10 cellular contexts compared by ENCODE assay signal in the genomic region with DNA sequence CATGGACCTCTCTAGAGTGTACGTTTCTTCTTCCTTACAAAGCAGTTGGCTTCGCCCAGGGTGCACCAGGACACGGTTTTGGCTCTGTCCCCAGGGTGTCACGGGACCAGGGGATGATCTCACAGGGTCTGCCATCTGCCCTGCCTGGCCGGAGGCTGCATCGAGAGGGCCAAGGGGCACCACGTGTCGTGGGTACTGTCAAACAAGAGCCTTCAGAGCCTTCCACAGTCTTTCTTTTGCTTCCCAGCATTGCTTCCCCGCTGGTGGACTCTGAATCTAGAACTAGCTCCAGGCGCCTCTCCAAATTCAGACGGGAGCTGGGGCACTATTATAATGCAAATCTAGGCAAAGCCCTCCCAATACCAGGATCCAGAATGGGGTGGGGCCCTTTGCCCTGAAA. TPM values are rescaled to one million over a fixed set of nuclear protein-coding genes. Genes with fewer than 3 reads are reported as not detected.
A peak's percentile ranks its signal among the peaks of the same experiment; 100 is the strongest.
DNase-seq lines count a peak whose midpoint lies in the region; ATAC-seq and TF ChIP-seq lines count a peak whose summit lies in the region.
"Had no signal": no experiment of that assay in that cellular context is flagged by ENCODE, and none has a peak within 500 bp of the region (broad histone marks: within the 10 kb centered on the region; RNA-seq: fewer than 3 reads in every experiment).

No MANE protein-coding gene starts in this region.

- DNase-seq in SK-N-SH (peak; percentile 54), cerebellar cortex (ENCODE audit: low spot score) (peak; percentile 98), lower lobe of right lung (no peak), ureter (ENCODE audit: low spot score) (peak; percentile 77)
- no peak for DNase-seq in activated CD4-positive, alpha-beta T cell treated with anti-CD3 and anti-CD28 coated beads for 4 hours
- no peak for DNase-seq in CD8-positive, alpha-beta memory T cell
- DNase-seq: activated effector memory CD4-positive, alpha-beta T cell treated with Interleukin-2 at 50 U/mL for 16 hours had no signal

- intact Hi-C loops in lower lobe of right lung (cut with DNase I): no loop called here

- no peak overlapping the region for H3K27ac Mint-ChIP-seq in CD8-positive, alpha-beta memory T cell

- H3K4me2 ChIP-seq in SK-N-SH: no peak overlapping the region
- H3K4me2 ChIP-seq: hepatocyte had no signal

- H4K20me1 ChIP-seq in SK-N-SH (ENCODE audit: insufficient read depth): no peaks in the 10 kb centered on the region

- no peak for TF ChIP-seq CTCF in SK-N-SH (IDR thresholded peaks at IDR 0.05)
- TF ChIP-seq CTCF in lower lobe of right lung (IDR thresholded peaks at IDR 0.05): no peak

- ATAC-seq in SK-N-SH treated with all-trans-retinoic acid at 6 μM for 48 hours (no peak; the same call in 1 of the 3 replicates), lower lobe of right lung (peak; percentile 21 to 45), HG03159 (IDR thresholded peaks at IDR 0.05; ENCODE audit: unreplicated experiment) (no peak)

- H3K9me3 ChIP-seq in SK-N-SH: no peaks in the 10 kb centered on the region
- no peaks in the 10 kb centered on the region for H3K9me3 ChIP-seq in lower lobe of right lung
- H3K9me3 ChIP-seq in CD8-positive, alpha-beta memory T cell (ENCODE audit: low read length): no peaks in the 10 kb centered on the region

- no peaks in the 10 kb centered on the region for H3K36me3 ChIP-seq in SK-N-SH (replicated peaks in 1 of 2; ENCODE audit: control insufficient read depth in 1 of 2, insufficient read depth in 2 of 2, low read length in 1 of 2)
- no peaks in the 10 kb centered on the region for H3K36me3 ChIP-seq in lower lobe of right lung
- no peaks in the 10 kb centered on the region for H3K36me3 ChIP-seq in CD8-positive, alpha-beta memory T cell (ENCODE audit: insufficient read depth, low read length)

- H3K9me2 ChIP-seq in SK-N-SH: no peaks in the 10 kb centered on the region

- H3K27me3 ChIP-seq in SK-N-SH (ENCODE audit: insufficient read depth) (peaks cover 63% of the 10 kb centered on the region), lower lobe of right lung (ENCODE audit: low read depth) (no peaks in the 10 kb centered on the region)
- peaks cover 4% of the 10 kb centered on the region for H3K27me3 ChIP-seq in CD8-positive, alpha-beta memory T cell (ENCODE audit: insufficient read depth, low read length, poor library complexity, severe bottlenecking)

- no peak overlapping the region for H3K4me3 Mint-ChIP-seq in CD8-positive, alpha-beta memory T cell

- no peak overlapping the region for H3K9ac ChIP-seq in SK-N-SH

- H3K4me1 ChIP-seq in SK-N-SH (ENCODE audit: control insufficient read depth in 1 of 2, insufficient read depth in 2 of 2, low read depth in 1 of 2, low read length in 1 of 2) (peaks cover 0 to 3% of the 10 kb centered on the region in 2 experiments; a peak in 1 of 4 replicates), lower lobe of right lung (peaks cover 10% of the 10 kb centered on the region)
- no peaks in the 10 kb centered on the region for H3K4me1 ChIP-seq in CD8-positive, alpha-beta memory T cell (ENCODE audit: insufficient read depth, low read length)

- CTCF ChIA-PET in SK-N-SH (lab: Yijun Ruan, JAX): interaction anchor here (0.8 to 1.4 kb wide), 4 partner anchors 29 to 251 kb away, joined by 3 to 4 read pairs (median 4); a partner anchor contains a TSS
- CTCF ChIA-PET in CD8-positive, alpha-beta memory T cell (lab: Charles Lee): interaction anchor here (1.2 kb wide), 1 partner anchor 11 kb away, joined by 5 read pairs; no protein-coding TSS in a partner anchor

- H3K4me3 ChIP-seq in SK-N-SH (ENCODE audit: low read depth in 2 of 2, low read length in 1 of 2) (no peak overlapping the region), lower lobe of right lung (no peak overlapping the region)
- H3K4me3 ChIP-seq in CD8-positive, alpha-beta memory T cell (ENCODE audit: low read length): no peak overlapping the region
- H3K4me3 ChIP-seq: hepatocyte had no signal

- POLR2A ChIA-PET in SK-N-SH (lab: Yijun Ruan, JAX): no interaction called here
- POLR2A ChIA-PET in CD8-positive, alpha-beta memory T cell (lab: Charles Lee): no interaction called here

- peaks cover 0 to 2% (median 0%) of the 10 kb centered on the region in 3 donors for H3K4me1 Mint-ChIP-seq in CD8-positive, alpha-beta memory T cell

- no peaks in the 10 kb centered on the region for H3K79me2 ChIP-seq in SK-N-SH (ENCODE audit: insufficient read depth)
- H3K79me2 ChIP-seq: hepatocyte had no signal

- no peaks in the 10 kb centered on the region for H3K9me3 Mint-ChIP-seq in CD8-positive, alpha-beta memory T cell

- H3K27ac ChIP-seq in SK-N-SH (ENCODE audit: low read depth in 2 of 2, low read length in 1 of 2): no peak overlapping the region
- no peak overlapping the region for H3K27ac ChIP-seq in lower lobe of right lung
- H3K27ac ChIP-seq in CD8-positive, alpha-beta memory T cell (ENCODE audit: low read depth, low read length): no peak overlapping the region
- H3K27ac ChIP-seq: hepatocyte had no signal

- peaks cover 6 to 30% of the 10 kb centered on the region in 2 donors for H3K27me3 Mint-ChIP-seq in CD8-positive, alpha-beta memory T cell

- H3K36me3 Mint-ChIP-seq in CD8-positive, alpha-beta memory T cell: peaks cover 0 to 8% (median 0%) of the 10 kb centered on the region in 3 donors

- no peak for TF ChIP-seq RAD21 in SK-N-SH (IDR thresholded peaks at IDR 0.05; ENCODE audit: low read length)

- WGBS in SK-N-SH (ENCODE audit: low lambda C conversion rate): 29% methylated on average over 11 of the region's 11 CpGs

- no peaks in the 10 kb centered on the region for H3F3A ChIP-seq in SK-N-SH (replicated peaks; ENCODE audit: insufficient read depth)

- no peak for TF ChIP-seq EP300 in SK-N-SH (IDR thresholded peaks at IDR 0.05; ENCODE audit: borderline replicate concordance in 1 of 2, low read depth in 1 of 2, low read length in 1 of 2)

- H2AFZ ChIP-seq in SK-N-SH (ENCODE audit: low read depth): no peak overlapping the region
- H2AFZ ChIP-seq: hepatocyte had no signal

TF ChIP-seq in SK-N-SH, 30 proteins besides CTCF, POLR2A, EP300 and RAD21 (continues in another document):
- TF ChIP-seq, protein P1, sequence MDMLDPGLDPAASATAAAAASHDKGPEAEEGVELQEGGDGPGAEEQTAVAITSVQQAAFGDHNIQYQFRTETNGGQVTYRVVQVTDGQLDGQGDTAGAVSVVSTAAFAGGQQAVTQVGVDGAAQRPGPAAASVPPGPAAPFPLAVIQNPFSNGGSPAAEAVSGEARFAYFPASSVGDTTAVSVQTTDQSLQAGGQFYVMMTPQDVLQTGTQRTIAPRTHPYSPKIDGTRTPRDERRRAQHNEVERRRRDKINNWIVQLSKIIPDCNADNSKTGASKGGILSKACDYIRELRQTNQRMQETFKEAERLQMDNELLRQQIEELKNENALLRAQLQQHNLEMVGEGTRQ (IDR thresholded peaks at IDR 0.05; ENCODE audit: borderline replicate concordance, low read depth, low read length): no peak
- no peak for TF ChIP-seq POLR2AphosphoS5 (IDR thresholded peaks at IDR 0.05; ENCODE audit: low read depth, low read length)
- no peak for TF ChIP-seq YY1 (IDR thresholded peaks at IDR 0.05; ENCODE audit: low read depth)
- TF ChIP-seq MEF2A (IDR thresholded peaks at IDR 0.05; ENCODE audit: borderline replicate concordance, low read depth): no peak
- TF ChIP-seq SMC3 (IDR thresholded peaks at IDR 0.05; ENCODE audit: low read depth, low read length): no peak
- TF ChIP-seq RFX5 (IDR thresholded peaks at IDR 0.05; ENCODE audit: low read length): no peak
- no peak for TF ChIP-seq GATA2 (CRISPR knock-in tag; IDR thresholded peaks at IDR 0.05)
- TF ChIP-seq RXRA (IDR thresholded peaks at IDR 0.05; ENCODE audit: borderline replicate concordance, low read depth): no peak

TF ChIP-seq in SK-N-SH treated with all-trans-retinoic acid at 6 μM for 48 hours, 23 proteins besides CTCF, POLR2A, EP300 and RAD21 (continues in another document):
- TF ChIP-seq, protein P2, sequence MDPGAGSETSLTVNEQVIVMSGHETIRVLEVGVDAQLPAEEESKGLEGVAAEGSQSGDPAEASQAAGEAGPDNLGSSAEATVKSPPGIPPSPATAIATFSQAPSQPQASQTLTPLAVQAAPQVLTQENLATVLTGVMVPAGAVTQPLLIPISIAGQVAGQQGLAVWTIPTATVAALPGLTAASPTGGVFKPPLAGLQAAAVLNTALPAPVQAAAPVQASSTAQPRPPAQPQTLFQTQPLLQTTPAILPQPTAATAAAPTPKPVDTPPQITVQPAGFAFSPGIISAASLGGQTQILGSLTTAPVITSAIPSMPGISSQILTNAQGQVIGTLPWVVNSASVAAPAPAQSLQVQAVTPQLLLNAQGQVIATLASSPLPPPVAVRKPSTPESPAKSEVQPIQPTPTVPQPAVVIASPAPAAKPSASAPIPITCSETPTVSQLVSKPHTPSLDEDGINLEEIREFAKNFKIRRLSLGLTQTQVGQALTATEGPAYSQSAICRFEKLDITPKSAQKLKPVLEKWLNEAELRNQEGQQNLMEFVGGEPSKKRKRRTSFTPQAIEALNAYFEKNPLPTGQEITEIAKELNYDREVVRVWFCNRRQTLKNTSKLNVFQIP (CRISPR knock-in tag; IDR thresholded peaks at IDR 0.05; ENCODE audit: borderline replicate concordance, low read depth): no peak
- TF ChIP-seq PPARA (CRISPR knock-in tag; IDR thresholded peaks at IDR 0.05; ENCODE audit: borderline replicate concordance): no peak
- TF ChIP-seq, protein P3, sequence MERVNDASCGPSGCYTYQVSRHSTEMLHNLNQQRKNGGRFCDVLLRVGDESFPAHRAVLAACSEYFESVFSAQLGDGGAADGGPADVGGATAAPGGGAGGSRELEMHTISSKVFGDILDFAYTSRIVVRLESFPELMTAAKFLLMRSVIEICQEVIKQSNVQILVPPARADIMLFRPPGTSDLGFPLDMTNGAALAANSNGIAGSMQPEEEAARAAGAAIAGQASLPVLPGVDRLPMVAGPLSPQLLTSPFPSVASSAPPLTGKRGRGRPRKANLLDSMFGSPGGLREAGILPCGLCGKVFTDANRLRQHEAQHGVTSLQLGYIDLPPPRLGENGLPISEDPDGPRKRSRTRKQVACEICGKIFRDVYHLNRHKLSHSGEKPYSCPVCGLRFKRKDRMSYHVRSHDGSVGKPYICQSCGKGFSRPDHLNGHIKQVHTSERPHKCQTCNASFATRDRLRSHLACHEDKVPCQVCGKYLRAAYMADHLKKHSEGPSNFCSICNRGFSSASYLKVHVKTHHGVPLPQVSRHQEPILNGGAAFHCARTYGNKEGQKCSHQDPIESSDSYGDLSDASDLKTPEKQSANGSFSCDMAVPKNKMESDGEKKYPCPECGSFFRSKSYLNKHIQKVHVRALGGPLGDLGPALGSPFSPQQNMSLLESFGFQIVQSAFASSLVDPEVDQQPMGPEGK (CRISPR knock-in tag; IDR thresholded peaks at IDR 0.05; ENCODE audit: borderline replicate concordance): no peak

RNA-seq across cellular contexts. Expression of a gene that starts 47.9 kb away (rescaled TPM):
- 0.47 and 0.74 TPM in 2 replicates for polyA plus RNA-seq in SK-N-SH (2012; rRNA removed)
- polyA plus RNA-seq in SK-N-SH (2012; cell fraction: cytosol; rRNA removed): 0.33 and 0.49 TPM in 2 replicates
- 0.85 and 1.1 TPM in 2 replicates for polyA plus RNA-seq in SK-N-SH (2012; cell fraction: nucleus; rRNA removed)
- 5.5 TPM for total RNA-seq in lower lobe of right lung
- total RNA-seq in ureter: 6.1 TPM
- under 1 TPM; 0.42 TPM for total RNA-seq in CD8-positive, alpha-beta memory T cell
- 0.36 TPM for polyA plus RNA-seq in CD8-positive, alpha-beta memory T cell

RNA-seq across cellular contexts. Expression of a gene that starts 56.8 kb away (rescaled TPM):
- polyA plus RNA-seq in SK-N-SH (2012; rRNA removed): not detected in 2 replicates
- polyA plus RNA-seq in SK-N-SH (2012; cell fraction: cytosol; rRNA removed): not detected in 2 replicates
- not detected in 2 replicates for polyA plus RNA-seq in SK-N-SH (2012; cell fraction: nucleus; rRNA removed)
- total RNA-seq in lower lobe of right lung: not detected
- not detected for total RNA-seq in ureter
- total RNA-seq in CD8-positive, alpha-beta memory T cell: not detected
- not detected for polyA plus RNA-seq in CD8-positive, alpha-beta memory T cell
- total RNA-seq: hepatocyte had no signal
- polyA plus RNA-seq: hepatocyte had no signal

Comparison
In these comparisons a context has a peak if more than half of its experiments do, and no peak if none do; other contexts are left out.
1. DNase-seq: peak in SK-N-SH (single experiment), cerebellar cortex (single experiment) and ureter (single experiment); none in lower lobe of right lung (single experiment), activated CD4-positive, alpha-beta T cell treated with anti-CD3 and anti-CD28 coated beads for 4 hours (0 of 2) and CD8-positive, alpha-beta memory T cell (0 of 5).
2. ATAC-seq: peak in lower lobe of right lung (2 of 2); none in SK-N-SH treated with all-trans-retinoic acid at 6 μM for 48 hours (single experiment) and HG03159 (single experiment).